ENCODE assay signal across 9 cellular contexts in the genomic region with DNA sequence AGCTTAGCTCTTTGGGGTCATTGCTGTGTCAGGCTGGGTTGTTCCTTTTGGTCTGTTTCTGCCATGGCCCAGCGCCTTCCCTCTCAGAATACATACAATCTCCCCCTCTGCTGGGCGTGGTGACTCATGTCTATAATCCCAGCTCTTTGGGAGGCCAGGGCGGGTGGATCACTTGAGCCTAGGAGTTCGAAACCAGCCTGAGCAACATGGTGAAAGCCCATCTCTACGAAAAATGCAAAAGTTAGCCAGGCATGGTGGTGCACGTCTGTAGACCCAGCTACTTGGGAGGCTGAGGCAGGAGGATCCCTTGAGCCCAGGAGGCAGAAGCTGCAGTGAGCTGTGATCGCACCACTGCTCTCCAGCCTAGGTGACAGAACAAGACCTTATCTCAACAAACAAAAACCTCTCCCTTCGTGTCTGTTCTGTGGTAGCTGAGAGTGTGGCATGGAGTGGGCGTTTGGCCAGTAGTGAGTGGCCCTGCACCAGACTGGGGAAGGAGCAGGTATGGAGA. TPM values are rescaled to one million over a fixed set of nuclear protein-coding genes. Genes with fewer than 3 reads are reported as not detected.
DNase-seq lines count a peak whose midpoint lies in the region; ATAC-seq, FAIRE-seq and TF ChIP-seq lines count a peak whose summit lies in the region.
"Had no signal": no experiment of that assay in that cellular context is flagged by ENCODE, and none has a peak within 500 bp of the region (broad histone marks: within the 10 kb centered on the region; RNA-seq: fewer than 3 reads in every experiment).

No MANE protein-coding gene starts in this region.

- BruUV-seq in GM12878 (replicated peaks; lab: Mats Ljungman, UMichigan): no TSS peak

- H3K27ac ChIP-seq in KMS-11: peak overlapping the region; percentile 100
- peak overlapping the region; percentile 92 for H3K27ac ChIP-seq in GM12878 (ENCODE audit: control insufficient read depth, insufficient read depth)

- H4K20me1 ChIP-seq in KMS-11 (ENCODE audit: insufficient read depth) (no peaks in the 10 kb centered on the region), GM12878 (ENCODE audit: control insufficient read depth, insufficient read depth) (no peaks in the 10 kb centered on the region)

- H3K4me3 ChIP-seq in KMS-11 (IDR thresholded peaks at IDR 0.05; ENCODE audit: insufficient read depth, low read depth, low read length) (no peak overlapping the region), GM12878 (no peak overlapping the region; the same call in 1 of the 2 replicates)

- RAD21 ChIA-PET in GM12878 (lab: Charles Lee; ENCODE audit: unreplicated experiment): interaction anchor here (0.7 to 2.5 kb wide), 27 partner anchors 38 to 170 kb away, joined by 3 to 35 read pairs (median 4); a partner anchor contains a TSS

- peak overlapping the region; percentile 92 for H3K27ac Mint-ChIP-seq in stimulated activated memory B cell treated with anti-CD40 and anti-IgM and Interleukin-4, amounts not matched to agents 10 μg/mL and 1 μg/mL and 100 μg/mL, for 72 hours

- TF ChIP-seq CTCF in KMS-11 (conservative IDR thresholded peaks at IDR 0.05; ENCODE audit: low read depth, low read length) (no peak), GM12878 (IDR thresholded peaks at IDR 0.05 in 2 of 3, conservative IDR thresholded peaks at IDR 0.05 in 1 of 3; ENCODE audit: control insufficient read depth in 2 of 3, extremely low read depth in 1 of 3, insufficient read depth in 1 of 3, low read depth in 3 of 3, low read length in 3 of 3) (peak in 1 of 3 experiments; percentile 26; a peak in 1 of 6 replicates)

- H3K4me2 ChIP-seq in KMS-11 (peak overlapping the region; percentile 81), GM12878 (ENCODE audit: control insufficient read depth, insufficient read depth) (peak overlapping the region; percentile 32; the same call in 1 of the 2 replicates)

- H3K9ac ChIP-seq in KMS-11: peak overlapping the region; percentile 93
- peak overlapping the region; percentile 67 for H3K9ac ChIP-seq in GM12878 (ENCODE audit: control insufficient read depth, insufficient read depth, low read length)

- in situ Hi-C loops in GM12878 (cut with MboI): no loop called here

- H3K9me3 Mint-ChIP-seq in stimulated activated memory B cell treated with anti-CD40 and anti-IgM and Interleukin-4, amounts not matched to agents 10 μg/mL and 1 μg/mL and 100 μg/mL, for 72 hours: no peaks in the 10 kb centered on the region

- H3K4me1 Mint-ChIP-seq in stimulated activated memory B cell treated with anti-CD40 and anti-IgM and Interleukin-4, amounts not matched to agents 10 μg/mL and 1 μg/mL and 100 μg/mL, for 72 hours: peaks cover 16% of the 10 kb centered on the region

- TF ChIP-seq RAD21 in GM12878 (IDR thresholded peaks at IDR 0.05; ENCODE audit: insufficient read depth, low read depth, low read length): peak; percentile 24; the same call in 1 of the 2 replicates

- DNase-seq in activated CD4-positive, alpha-beta T cell treated with anti-CD3 and anti-CD28 coated beads for 48 hours: peak; percentile 39
- no peak for DNase-seq in activated CD4-positive, alpha-beta T cell treated with anti-CD3 and anti-CD28 coated beads for 4 hours
- DNase-seq in GM12878 (ENCODE audit: low read depth, low spot score) (peak; percentile 7), SKM-1 treated with dmso at 0.1 percent for 144 hours (lab: John Stamatoyannopoulos, UW; ENCODE audit: unreplicated experiment) (no peak), UCSD-AML1 (lab: John Stamatoyannopoulos, UW; ENCODE audit: unreplicated experiment) (no peak)
- DNase-seq: NCI-H2171 had no signal

- SMC1A ChIA-PET in GM12878 (lab: Charles Lee; ENCODE audit: uncharacterized antibody, unreplicated experiment): interaction anchor here (0.6 to 3.7 kb wide), 25 partner anchors 17 to 153 kb away, joined by 3 to 37 read pairs (median 4); a partner anchor contains a TSS

- TF ChIP-seq EP300 in GM12878 (IDR thresholded peaks at IDR 0.05; ENCODE audit: borderline replicate concordance in 1 of 2, control insufficient read depth in 1 of 2, low read depth in 2 of 2, low read length in 2 of 2): no peak

- H3K4me3 Mint-ChIP-seq in stimulated activated memory B cell treated with anti-CD40 and anti-IgM and Interleukin-4, amounts not matched to agents 10 μg/mL and 1 μg/mL and 100 μg/mL, for 72 hours: peak overlapping the region; percentile 36

- intact Hi-C loops in GM12878 (cut with micrococcal nuclease; ENCODE audit: unreplicated experiment): loop anchor here (1.0 to 5.0 kb wide), 4 partner anchors 61 to 149 kb away; a partner anchor contains a TSS

- peaks cover 50% of the 10 kb centered on the region for H3K36me3 Mint-ChIP-seq in stimulated activated memory B cell treated with anti-CD40 and anti-IgM and Interleukin-4, amounts not matched to agents 10 μg/mL and 1 μg/mL and 100 μg/mL, for 72 hours

- peak; percentile 38 for FAIRE-seq in GM12878 (lab: Jason Lieb, UNC)

- no peak for TF ChIP-seq POLR2A in GM12878 (IDR thresholded peaks at IDR 0.05; ENCODE audit: low read depth, low read length)

- H3K9me3 ChIP-seq in GM12878 (replicated peaks; ENCODE audit: control insufficient read depth, insufficient read depth, low read length): no peaks in the 10 kb centered on the region

- no peaks in the 10 kb centered on the region for H3K79me2 ChIP-seq in KMS-11 (ENCODE audit: insufficient read depth, low read depth)
- H3K79me2 ChIP-seq in GM12878 (ENCODE audit: control insufficient read depth, insufficient read depth, low read length): no peaks in the 10 kb centered on the region

- CTCF ChIA-PET in GM12878 (lab: Yijun Ruan, JAX): interaction anchor here (0.6 to 3.9 kb wide), 38 partner anchors 8 to 338 kb away, joined by 3 to 46 read pairs (median 4); a partner anchor contains a TSS

- H2AFZ ChIP-seq in KMS-11 (ENCODE audit: low read depth) (peak overlapping the region; percentile 32; the same call in 1 of the 2 replicates), GM12878 (ENCODE audit: control insufficient read depth, low read depth, low read length) (0 out of 2 replicates have a peak overlapping the region, but pooled peaks have one; percentile 1)

- 12% methylated on average over 9 of the region's 9 CpGs for WGBS in GM12878 (ENCODE audit: insufficient coverage, insufficient replicate concordance, low lambda C conversion rate, missing lambda C conversion rate)

- H3K27me3 Mint-ChIP-seq in stimulated activated memory B cell treated with anti-CD40 and anti-IgM and Interleukin-4, amounts not matched to agents 10 μg/mL and 1 μg/mL and 100 μg/mL, for 72 hours: no peaks in the 10 kb centered on the region

- H3K4me1 ChIP-seq in KMS-11 (ENCODE audit: low read depth, poor library complexity, severe bottlenecking): peaks cover 33% of the 10 kb centered on the region
- H3K4me1 ChIP-seq in GM12878 (ENCODE audit: control insufficient read depth, insufficient read depth, low read length): peaks cover 17% of the 10 kb centered on the region

- ATAC-seq in GM12878: peak; percentile 50
- ATAC-seq in stimulated activated memory B cell treated with anti-CD40 and anti-IgM and Interleukin-4, amounts not matched to agents 10 μg/mL and 1 μg/mL and 100 μg/mL, for 72 hours: peak; percentile 56
- ATAC-seq in GM19467 (IDR thresholded peaks at IDR 0.05; ENCODE audit: unreplicated experiment): no peak

- H3K27me3 ChIP-seq in KMS-11 (ENCODE audit: insufficient read depth, low read depth): no peaks in the 10 kb centered on the region
- H3K27me3 ChIP-seq in GM12878 (replicated peaks in 1 of 2; ENCODE audit: control insufficient read depth in 2 of 2, insufficient read depth in 2 of 2, low read length in 1 of 2): no peaks in the 10 kb centered on the region

- POLR2A ChIA-PET in GM12878 (lab: Charles Lee): interaction anchor here (0.6 to 2.4 kb wide), 12 partner anchors 40 to 141 kb away, joined by 3 to 16 read pairs (median 4); a partner anchor contains a TSS

- H3K36me3 ChIP-seq in KMS-11 (ENCODE audit: insufficient read depth) (no peaks in the 10 kb centered on the region), GM12878 (ENCODE audit: control insufficient read depth in 2 of 2, insufficient read depth in 2 of 2, low read length in 1 of 2) (peaks cover 15 to 48% of the 10 kb centered on the region in 2 experiments)

RNA-seq across cellular contexts. Expression of a gene that starts 35.7 kb away (rescaled TPM):
- 28.6 and 37.5 TPM in 2 replicates for total RNA-seq in GM12878 (2013; cell fraction: nucleolus; rRNA removed)
- total RNA-seq in GM12878 (2014; rRNA removed) (10.2 and 10.3 TPM in 2 replicates), GM12878 (2014; rRNA removed; fragmentation: Illumina TruSeq; extraction: Trizol) (6.2 and 9.6 TPM in 2 replicates), GM12878 (2021) (29.9 and 35.0 TPM in 2 replicates)
- polyA plus RNA-seq in GM12878 (2011; ENCODE audit: low read depth): 7.6 TPM
- polyA plus RNA-seq in GM12878 (2011; rRNA removed) (3.4 and 9.4 TPM in 2 replicates), GM12878 (2014; fragmentation: Illumina TruSeq; extraction: Trizol) (3.2 and 10.3 TPM in 2 replicates), GM12878 (2014; fragmentation: Nextera tagmentation; extraction: Ambion mirVana) (under 1 TPM in 1 of 2 experiments, not detected in 1; 0.14 TPM), GM12878 (2014; rRNA removed) (22.3 and 31.5 TPM in 2 replicates), GM12878 (2016; fragmentation: Nextera tagmentation; extraction: Ambion mirVana) (10 to 100 TPM; 15.2 to 18.8 TPM)
- 10.8 and 15.5 TPM in 2 replicates for polyA plus RNA-seq in GM12878 (2011; cell fraction: cytosol; rRNA removed)
- polyA plus RNA-seq in GM12878 (2011; cell fraction: nucleus; rRNA removed): 66.8 and 75.2 TPM in 2 replicates
- 11.2 and 12.3 TPM in 2 replicates for polyA plus RNA-seq in GM12878 (2012)
- 19.8 and 22.3 TPM in 2 replicates for polyA minus RNA-seq in GM12878 (2011; rRNA and poly(A)+ RNA removed)
- polyA minus RNA-seq in GM12878 (2011; cell fraction: cytosol; rRNA and poly(A)+ RNA removed): 15.5 and 15.6 TPM in 2 replicates
- 15.0 and 23.2 TPM in 2 replicates for polyA minus RNA-seq in GM12878 (2011; cell fraction: nucleus; rRNA and poly(A)+ RNA removed)

RNA-seq across cellular contexts. Expression of a gene that starts 46.7 kb away (rescaled TPM):
- 16.5 and 17.0 TPM in 2 replicates for total RNA-seq in GM12878 (2013; cell fraction: nucleolus; rRNA removed)
- total RNA-seq in GM12878 (2014; rRNA removed): 130 and 142 TPM in 2 replicates
- total RNA-seq in GM12878 (2014; rRNA removed; fragmentation: Illumina TruSeq; extraction: Trizol): 61.7 and 69.3 TPM in 2 replicates
- total RNA-seq in GM12878 (2021): 138 and 150 TPM in 2 replicates
- 39.7 TPM for polyA plus RNA-seq in GM12878 (2011; ENCODE audit: low read depth)
- polyA plus RNA-seq in GM12878 (2011; rRNA removed): 53.4 and 130 TPM in 2 replicates
- polyA plus RNA-seq in GM12878 (2011; cell fraction: cytosol; rRNA removed): 222 and 264 TPM in 2 replicates
- 109 and 129 TPM in 2 replicates for polyA plus RNA-seq in GM12878 (2011; cell fraction: nucleus; rRNA removed)
- 97.6 and 106 TPM in 2 replicates for polyA plus RNA-seq in GM12878 (2012)
- 65.1 and 117 TPM in 2 replicates for polyA plus RNA-seq in GM12878 (2014; fragmentation: Illumina TruSeq; extraction: Trizol)
- polyA plus RNA-seq in GM12878 (2014; fragmentation: Nextera tagmentation; extraction: Ambion mirVana): 10 to 100 TPM; 10.4 to 15.6 TPM
- 193 and 221 TPM in 2 replicates for polyA plus RNA-seq in GM12878 (2014; rRNA removed)
- polyA plus RNA-seq in GM12878 (2016; fragmentation: Nextera tagmentation; extraction: Ambion mirVana): 10 to 100 TPM; 66.1 to 76.4 TPM
- polyA minus RNA-seq in GM12878 (2011; rRNA and poly(A)+ RNA removed): 105 and 171 TPM in 2 replicates
- polyA minus RNA-seq in GM12878 (2011; cell fraction: cytosol; rRNA and poly(A)+ RNA removed): 62.7 and 73.4 TPM in 2 replicates
- polyA minus RNA-seq in GM12878 (2011; cell fraction: nucleus; rRNA and poly(A)+ RNA removed): 14.0 and 21.5 TPM in 2 replicates

RNA-seq across cellular contexts. Expression of a gene that starts 56.2 kb away (rescaled TPM):
- total RNA-seq in GM12878 (2013; cell fraction: nucleolus; rRNA removed): 0.32 and 0.58 TPM in 2 replicates
- total RNA-seq in GM12878 (2014; rRNA removed): 0.38 and 0.62 TPM in 2 replicates
- 0.23 and 0.27 TPM in 2 replicates for total RNA-seq in GM12878 (2014; rRNA removed; fragmentation: Illumina TruSeq; extraction: Trizol)
- total RNA-seq in GM12878 (2021): 1.2 and 2.0 TPM in 2 replicates
- polyA plus RNA-seq in GM12878 (2011; ENCODE audit: low read depth): 0.29 TPM
- polyA plus RNA-seq in GM12878 (2011; rRNA removed): 0.73 and 0.76 TPM in 2 replicates
- polyA plus RNA-seq in GM12878 (2011; cell fraction: cytosol; rRNA removed): 0.90 and 1.0 TPM in 2 replicates
- polyA plus RNA-seq in GM12878 (2011; cell fraction: nucleus; rRNA removed): 2.7 and 2.9 TPM in 2 replicates
- polyA plus RNA-seq in GM12878 (2012): 0.77 and 0.97 TPM in 2 replicates
- 0.82 and 0.90 TPM in 2 replicates for polyA plus RNA-seq in GM12878 (2014; fragmentation: Illumina TruSeq; extraction: Trizol)
- polyA plus RNA-seq in GM12878 (2014; fragmentation: Nextera tagmentation; extraction: Ambion mirVana): under 1 TPM in 1 of 2 experiments, not detected in 1; 0.07 TPM
- polyA plus RNA-seq in GM12878 (2014; rRNA removed): 1.0 and 1.3 TPM in 2 replicates
- polyA plus RNA-seq in GM12878 (2016; fragmentation: Nextera tagmentation; extraction: Ambion mirVana): under 1 TPM in 1 of 2 experiments, not detected in 1; 0.19 TPM
- 1.1 TPM in 1 of 2 replicates, not detected in the other for polyA minus RNA-seq in GM12878 (2011; rRNA and poly(A)+ RNA removed)
- polyA minus RNA-seq in GM12878 (2011; cell fraction: cytosol; rRNA and poly(A)+ RNA removed): not detected in 2 replicates
- polyA minus RNA-seq in GM12878 (2011; cell fraction: nucleus; rRNA and poly(A)+ RNA removed): 0.24 and 0.57 TPM in 2 replicates

Comparison
In these comparisons a context has a peak if more than half of its experiments do, and no peak if none do; other contexts are left out.
1. DNase-seq: peak in activated CD4-positive, alpha-beta T cell treated with anti-CD3 and anti-CD28 coated beads for 48 hours (single experiment) and GM12878 (single experiment); none in activated CD4-positive, alpha-beta T cell treated with anti-CD3 and anti-CD28 coated beads for 4 hours (0 of 2), SKM-1 treated with dmso at 0.1 percent for 144 hours (single experiment) and UCSD-AML1 (single experiment).